Comparison of ENCODE assay signal across 9 cellular contexts in genomic region chr1:88973520-88974137, GRCh38. TPM values are rescaled to one million over a fixed set of nuclear protein-coding genes. Genes with fewer than 3 reads are reported as not detected.
DNase-seq lines count a peak whose midpoint lies in the region; ATAC-seq and TF ChIP-seq lines count a peak whose summit lies in the region.
"Had no signal": no experiment of that assay in that cellular context is flagged by ENCODE, and none has a peak within 500 bp of the region (broad histone marks: within the 10 kb centered on the region; RNA-seq: fewer than 3 reads in every experiment).

No MANE protein-coding gene starts in this region.

- no peak for TF ChIP-seq POLR2A in esophagus muscularis mucosa (IDR thresholded peaks at IDR 0.05; ENCODE audit: low read depth)

- no peaks in the 10 kb centered on the region for H3K4me1 ChIP-seq in Panc1 (ENCODE audit: control insufficient read depth, insufficient read depth, low read length)
- H3K4me1 ChIP-seq in esophagus muscularis mucosa, result peaks cover 0 to 19% (median 6%) of the 10 kb centered on the region in 4 donors

- H3K27ac ChIP-seq in Panc1 (ENCODE audit: low read length) (no peak overlapping the region), esophagus muscularis mucosa (replicated peaks in 1 of 4) (no peak overlapping the region)
- H3K27ac ChIP-seq: SK-N-MC had no signal

- CTCF ChIA-PET in Panc1 (lab: Charles Lee), result interaction anchor here (0.7 to 1.4 kb wide), 3 partner anchors 11 to 510 kb away, joined by 3 to 10 read pairs (median 3); no protein-coding TSS in a partner anchor

- ATAC-seq in GM18868 (IDR thresholded peaks at IDR 0.05; ENCODE audit: unreplicated experiment) (peak; percentile 55), Panc1 (peak; percentile 70), HG02870 (IDR thresholded peaks at IDR 0.05; ENCODE audit: unreplicated experiment) (no peak), HG03039 (IDR thresholded peaks at IDR 0.05; ENCODE audit: unreplicated experiment) (no peak)

- TF ChIP-seq EP300 in esophagus muscularis mucosa (IDR thresholded peaks at IDR 0.05), result no peak

- no TSS peak for BruUV-seq in Panc1 (replicated peaks; lab: Mats Ljungman, UMichigan)

- TF ChIP-seq CTCF in Panc1 (IDR thresholded peaks at IDR 0.05), result peak; percentile 78
- peak; percentile 45 to 64 (median 47) for TF ChIP-seq CTCF in esophagus muscularis mucosa (IDR thresholded peaks at IDR 0.05)

- H3K36me3 ChIP-seq in Panc1 (ENCODE audit: control insufficient read depth, insufficient read depth, low read length) (no peaks in the 10 kb centered on the region), esophagus muscularis mucosa (peaks cover 0 to 9% (median under 1%) of the 10 kb centered on the region in 4 donors)

- WGBS in esophagus muscularis mucosa, result 37% methylated on average over 2 of the region's 2 CpGs

- peak; percentile 20 for DNase-seq in COLO829 (ENCODE audit: low spot score)
- DNase-seq in Panc1 (ENCODE audit: low read depth, low spot score), result no peak
- no peak for DNase-seq in esophagus muscularis mucosa (ENCODE audit: extremely low spot score)
- DNase-seq in putamen (ENCODE audit: low spot score), result peak; percentile 24
- no peak for DNase-seq in stimulated activated CD4-positive, alpha-beta T cell treated with anti-CD3 and anti-CD28 coated beads, Interleukin-4, amount 100 ng/mL, for 24 hours

- H3K27me3 ChIP-seq in Panc1 (ENCODE audit: control insufficient read depth, insufficient read depth, low read length) (no peaks in the 10 kb centered on the region), esophagus muscularis mucosa (no peaks in the 10 kb centered on the region)

- H3K4me3 ChIP-seq in Panc1 (ENCODE audit: low read depth in 2 of 2, low read length in 2 of 2) (no peak overlapping the region), esophagus muscularis mucosa (no peak overlapping the region)
- H3K4me3 ChIP-seq: SK-N-MC had no signal

- intact Hi-C loops in Panc1 (cut with micrococcal nuclease; ENCODE audit: unreplicated experiment) (no loop called here), esophagus muscularis mucosa (cut with DNase I) (no loop called here)

- POLR2A ChIA-PET in Panc1 (lab: Charles Lee), result interaction anchor here (0.6 to 1.2 kb wide), 2 partner anchors 11 to 67 kb away, joined by 3 to 12 read pairs; no protein-coding TSS in a partner anchor

- H3K9me3 ChIP-seq in Panc1 (ENCODE audit: control insufficient read depth, insufficient read depth, low read depth, low read length), result no peaks in the 10 kb centered on the region
- no peaks in the 10 kb centered on the region for H3K9me3 ChIP-seq in esophagus muscularis mucosa

- in situ Hi-C loops in Panc1 (cut with HindIII; ENCODE audit: low pct_unique_long_range_greater_than_20kb, low sequenced_read_pairs), result no loop called here

RNA-seq across cellular contexts. Expression of gene KYAT3, which starts 18.8 kb away (rescaled TPM):
- 18.5 TPM for total RNA-seq in Panc1 (2021; ENCODE audit: unreplicated experiment)
- 12.1 TPM for polyA plus RNA-seq in Panc1 (2012; ENCODE audit: insufficient read length)
- total RNA-seq in esophagus muscularis mucosa, result 10 to 100 TPM; 18.4 to 35.3 (median 21.8) TPM

RNA-seq across cellular contexts. Expression of gene RBMXL1, which starts 18.8 kb away (rescaled TPM):
- total RNA-seq in Panc1 (2021; ENCODE audit: unreplicated experiment) (9.6 TPM), esophagus muscularis mucosa (10 to 100 TPM; 10.3 to 46.4 (median 16.0) TPM)
- polyA plus RNA-seq in Panc1 (2012; ENCODE audit: insufficient read length), result 7.1 TPM

RNA-seq across cellular contexts. Expression of gene GBP3, which starts 49.0 kb away (rescaled TPM):
- total RNA-seq in Panc1 (2021; ENCODE audit: unreplicated experiment) (2.5 TPM), esophagus muscularis mucosa (10 to 100 TPM; 11.9 to 21.1 (median 16.1) TPM)
- polyA plus RNA-seq in Panc1 (2012; ENCODE audit: insufficient read length), result 1.1 TPM

Comparison
In these comparisons a context has a peak if more than half of its experiments do, and no peak if none do; other contexts are left out.
1. DNase-seq: peak in COLO829 (single experiment) and putamen (single experiment); none in Panc1 (single experiment), esophagus muscularis mucosa (single experiment) and stimulated activated CD4-positive, alpha-beta T cell treated with anti-CD3 and anti-CD28 coated beads, Interleukin-4, amount 100 ng/mL, for 24 hours (single experiment).
2. ATAC-seq: peak in GM18868 (single experiment) and Panc1 (single experiment); none in HG02870 (single experiment) and HG03039 (single experiment).